In genomic region chr4:48738856-48739255, GRCh38 we compare ENCODE assay signal across 18 cellular contexts. TPM values are rescaled to one million over a fixed set of nuclear protein-coding genes. Genes with fewer than 3 reads are reported as not detected.
A peak's percentile ranks its signal among the peaks of the same experiment; 100 is the strongest.
DNase-seq lines count a peak whose midpoint lies in the region; ATAC-seq and TF ChIP-seq lines count a peak whose summit lies in the region.
"Had no signal": no experiment of that assay in that cellular context is flagged by ENCODE, and none has a peak within 500 bp of the region (broad histone marks: within the 10 kb centered on the region; RNA-seq: fewer than 3 reads in every experiment).

No MANE protein-coding gene starts in this region.

- no peak overlapping the region for H3K4me3 Mint-ChIP-seq in activated T-cell treated with anti-CD3 and anti-CD28 coated beads, Interleukin-2, amount 50 U/mL, for 24 hours
- H3K4me3 Mint-ChIP-seq in Calu3 (ENCODE audit: low read depth, unreplicated experiment) (no peak overlapping the region), natural killer cell (no peak overlapping the region), endothelial cell (ENCODE audit: unreplicated experiment) (no peak overlapping the region)

- no peak for DNase-seq in activated T-cell treated with anti-CD3 and anti-CD28 coated beads, Interleukin-2, amount 50 U/mL, for 24 hours
- no peak for DNase-seq in activated T-cell treated with anti-CD3 and anti-CD28 coated beads for 4 hours
- no peak for DNase-seq in Calu3
- DNase-seq in esophagus muscularis mucosa (ENCODE audit: extremely low spot score), result peak; percentile 37
- no peak for DNase-seq in natural killer cell
- DNase-seq in mesenchymal stem cell, result no peak
- DNase-seq in NCI-H128 (lab: John Stamatoyannopoulos, UW; ENCODE audit: unreplicated experiment), result no peak
- no peak for DNase-seq in endothelial cell (ENCODE audit: low spot score)
- DNase-seq: Caco-2, IMR-90, Kasumi-1, MM.1S, NCI-H1092 treated with DMSO at 0.1 percent for 48 hours, NCI-H1694, NCI-H2107, NCI-H524 treated with DMSO at 0.1 percent for 48 hours had no signal

- no peak for TF ChIP-seq EP300 in esophagus muscularis mucosa (IDR thresholded peaks at IDR 0.05)

- no peak overlapping the region for H2AFZ ChIP-seq in mesenchymal stem cell (ENCODE audit: low read depth, low read length)

- H3K36me3 ChIP-seq in esophagus muscularis mucosa (no peaks in the 10 kb centered on the region), mesenchymal stem cell (ENCODE audit: control insufficient read depth in 1 of 2, insufficient read depth in 2 of 2, low read depth in 1 of 2, low read length in 2 of 2) (no peaks in the 10 kb centered on the region)
- H3K36me3 ChIP-seq: HAP-1 had no signal

- H3K79me1 ChIP-seq in mesenchymal stem cell (replicated peaks; ENCODE audit: low read length, poor library complexity, severe bottlenecking), result peaks cover 2% of the 10 kb centered on the region

- no peak overlapping the region for H2BK15ac ChIP-seq in mesenchymal stem cell (ENCODE audit: low read depth, poor library complexity, severe bottlenecking)

- no peak for TF ChIP-seq POLR2A in esophagus muscularis mucosa (IDR thresholded peaks at IDR 0.05; ENCODE audit: low read depth)

- no peak overlapping the region for H4K8ac ChIP-seq in mesenchymal stem cell (ENCODE audit: low read length)

- CTCF ChIA-PET in Calu3 (lab: Charles Lee), result no interaction called here

- H3K14ac ChIP-seq in mesenchymal stem cell (ENCODE audit: low read length in 2 of 2), result no peak overlapping the region

- 94% methylated on average over 3 of the region's 3 CpGs for WGBS in esophagus muscularis mucosa
- WGBS in mesenchymal stem cell, result 100% methylated on average over 2 of the region's 3 CpGs

- no peaks in the 10 kb centered on the region for H3K9me3 Mint-ChIP-seq in activated T-cell treated with anti-CD3 and anti-CD28 coated beads, Interleukin-2, amount 50 U/mL, for 24 hours
- H3K9me3 Mint-ChIP-seq in Calu3 (ENCODE audit: low read depth, unreplicated experiment) (no peaks in the 10 kb centered on the region), natural killer cell (no peaks in the 10 kb centered on the region), endothelial cell (ENCODE audit: unreplicated experiment) (no peaks in the 10 kb centered on the region)

- no peak overlapping the region for H3K23ac ChIP-seq in mesenchymal stem cell (ENCODE audit: low read length in 2 of 2)

- H3K9me3 ChIP-seq in esophagus muscularis mucosa (no peaks in the 10 kb centered on the region), mesenchymal stem cell (ENCODE audit: control insufficient read depth, low read length) (no peaks in the 10 kb centered on the region)
- H3K9me3 ChIP-seq: Caco-2, HAP-1 had no signal

- peaks cover 6% of the 10 kb centered on the region for H3K36me3 Mint-ChIP-seq in activated T-cell treated with anti-CD3 and anti-CD28 coated beads, Interleukin-2, amount 50 U/mL, for 24 hours (ENCODE audit: low read depth)
- H3K36me3 Mint-ChIP-seq in Calu3 (ENCODE audit: insufficient read depth, unreplicated experiment), result no peaks in the 10 kb centered on the region
- H3K36me3 Mint-ChIP-seq in natural killer cell, result no peaks in the 10 kb centered on the region
- peaks cover 5% of the 10 kb centered on the region for H3K36me3 Mint-ChIP-seq in endothelial cell (ENCODE audit: low read depth, unreplicated experiment)

- H3K27ac ChIP-seq in esophagus muscularis mucosa (replicated peaks in 1 of 4) (no peak overlapping the region), mesenchymal stem cell (ENCODE audit: low read length, poor library complexity, severe bottlenecking) (no peak overlapping the region)
- H3K27ac ChIP-seq: BLaER1 had no signal

- no peak overlapping the region for H3K4me2 ChIP-seq in mesenchymal stem cell (ENCODE audit: low read length, poor library complexity, severe bottlenecking)
- H3K4me2 ChIP-seq: BLaER1 had no signal

- H3K27me3 Mint-ChIP-seq in activated T-cell treated with anti-CD3 and anti-CD28 coated beads, Interleukin-2, amount 50 U/mL, for 24 hours, result no peaks in the 10 kb centered on the region
- H3K27me3 Mint-ChIP-seq in Calu3 (ENCODE audit: unreplicated experiment) (no peaks in the 10 kb centered on the region), natural killer cell (ENCODE audit: low read depth in 2 of 2) (no peaks in the 10 kb centered on the region), endothelial cell (ENCODE audit: unreplicated experiment) (peaks cover 6% of the 10 kb centered on the region)

- peaks cover 76% of the 10 kb centered on the region for H3K4me1 Mint-ChIP-seq in activated T-cell treated with anti-CD3 and anti-CD28 coated beads, Interleukin-2, amount 50 U/mL, for 24 hours (ENCODE audit: low read depth)
- peaks cover 19% of the 10 kb centered on the region for H3K4me1 Mint-ChIP-seq in Calu3 (ENCODE audit: low read depth, unreplicated experiment)
- peaks cover 74 to 81% of the 10 kb centered on the region in 2 donors for H3K4me1 Mint-ChIP-seq in natural killer cell
- peaks cover 21% of the 10 kb centered on the region for H3K4me1 Mint-ChIP-seq in endothelial cell (ENCODE audit: unreplicated experiment)

- H2AK5ac ChIP-seq in mesenchymal stem cell (ENCODE audit: low read length, severe bottlenecking), result no peak overlapping the region

- no peak overlapping the region for H3K4ac ChIP-seq in mesenchymal stem cell (ENCODE audit: low read depth in 1 of 2, low read length in 2 of 2)

- H2BK5ac ChIP-seq in mesenchymal stem cell (ENCODE audit: low read depth, low read length, poor library complexity, severe bottlenecking), result no peak overlapping the region

- no peak overlapping the region for H4K91ac ChIP-seq in mesenchymal stem cell (ENCODE audit: low read length)

- H3K4me1 ChIP-seq in esophagus muscularis mucosa (peaks cover 8 to 22% (median 13%) of the 10 kb centered on the region in 4 donors), mesenchymal stem cell (ENCODE audit: control insufficient read depth, insufficient read depth, low read depth, low read length) (no peaks in the 10 kb centered on the region)
- H3K4me1 ChIP-seq: Caco-2, HAP-1 had no signal

- peak overlapping the region in 1 of 2 experiments; percentile 24 for H2BK12ac ChIP-seq in mesenchymal stem cell (ENCODE audit: low read length in 2 of 2)

- no peak for TF ChIP-seq CTCF in Calu3 (IDR thresholded peaks at IDR 0.05; ENCODE audit: unreplicated experiment)
- TF ChIP-seq CTCF in esophagus muscularis mucosa (IDR thresholded peaks at IDR 0.05), result no peak
- TF ChIP-seq CTCF in natural killer cell (IDR thresholded peaks at IDR 0.05), result no peak
- TF ChIP-seq CTCF in endothelial cell (IDR thresholded peaks at IDR 0.05; ENCODE audit: unreplicated experiment), result no peak

- H3K27me3 ChIP-seq in esophagus muscularis mucosa, result no peaks in the 10 kb centered on the region
- H3K27me3 ChIP-seq in mesenchymal stem cell (ENCODE audit: control insufficient read depth in 1 of 2, insufficient read depth in 1 of 2, low read length in 2 of 2), result no peaks in the 10 kb centered on the region
- H3K27me3 ChIP-seq: BLaER1 had no signal

- no peak overlapping the region for H2BK120ac ChIP-seq in mesenchymal stem cell (ENCODE audit: low read depth, low read length)

- no peak overlapping the region for H3K9ac ChIP-seq in mesenchymal stem cell (ENCODE audit: low read length)
- H3K9ac ChIP-seq: BLaER1 had no signal

- no TSS peak for BruUV-seq in Calu3 (replicated peaks; lab: Mats Ljungman, UMichigan)

- intact Hi-C loops in Calu3 (cut with micrococcal nuclease; ENCODE audit: unreplicated experiment) (no loop called here), esophagus muscularis mucosa (cut with DNase I) (no loop called here), natural killer cell (cut with micrococcal nuclease) (no loop called here)

- H3K27ac Mint-ChIP-seq in activated T-cell treated with anti-CD3 and anti-CD28 coated beads, Interleukin-2, amount 50 U/mL, for 24 hours, result peak overlapping the region; percentile 80
- peak overlapping the region; percentile 53 for H3K27ac Mint-ChIP-seq in Calu3 (ENCODE audit: unreplicated experiment)
- H3K27ac Mint-ChIP-seq in natural killer cell, result peak overlapping the region; percentile 56 to 69
- no peak overlapping the region for H3K27ac Mint-ChIP-seq in endothelial cell (ENCODE audit: unreplicated experiment)

- peak overlapping the region in 1 of 2 experiments; percentile 24 for H3K18ac ChIP-seq in mesenchymal stem cell (ENCODE audit: low read depth in 1 of 2, low read length in 2 of 2)

- no peak overlapping the region for H3K4me3 ChIP-seq in esophagus muscularis mucosa
- no peak overlapping the region for H3K4me3 ChIP-seq in mesenchymal stem cell (ENCODE audit: insufficient read depth in 1 of 2, low read depth in 1 of 2, low read length in 2 of 2)
- H3K4me3 ChIP-seq: BLaER1, HAP-1 had no signal

- ATAC-seq in natural killer cell, result no peak

RNA-seq across cellular contexts. Expression of gene FRYL, which starts 41.2 kb away (rescaled TPM):
- total RNA-seq in Calu3 (2022) (45.8 and 52.5 TPM in 2 replicates), esophagus muscularis mucosa (10 to 100 TPM; 46.0 to 66.5 (median 55.8) TPM), natural killer cell (100 to 1,000 TPM; 143 to 181 (median 146) TPM), endothelial cell (ENCODE audit: unreplicated experiment) (93.3 TPM)
- 6.3 TPM for polyA plus RNA-seq in mesenchymal stem cell (2013, experiment 1 of 2)
- 6.6 TPM for polyA plus RNA-seq in mesenchymal stem cell (2013, experiment 2 of 2)
